ENCODE assay signal across 4 cellular contexts in genomic region chr2:234553223-234553622, GRCh38. TPM values are rescaled to one million over a fixed set of nuclear protein-coding genes. Genes with fewer than 3 reads are reported as not detected.
DNase-seq lines count a peak whose midpoint lies in the region; ATAC-seq, FAIRE-seq and TF ChIP-seq lines count a peak whose summit lies in the region.
"Not testable (repeated sequence)": the region's sequence is repeated elsewhere in the genome, so short reads cannot be mapped to it uniquely, and the experiment has no call there.

No MANE protein-coding gene starts in this region.

- not testable (repeated sequence) for H2AFZ ChIP-seq in IMR-90 (replicated peaks; ENCODE audit: low read length, poor library complexity); HepG2 (ENCODE audit: low read length); mesenchymal stem cell (ENCODE audit: low read depth, low read length); neural progenitor cell (replicated peaks)

- in situ Hi-C loops in IMR-90 (cut with MboI; ENCODE audit: low sequenced_read_pairs) = loop anchor here (5.0 to 10.0 kb wide), 3 partner anchors 332 to 554 kb away; no protein-coding TSS in a partner anchor
- in situ Hi-C loops in HepG2 (cut with HindIII; ENCODE audit: extremely low pct_ligation_motif_present, low pct_unique_long_range_greater_than_20kb) = loop anchor here (10.0 kb wide), 1 partner anchor 332 kb away; no protein-coding TSS in a partner anchor

- POLR2A ChIA-PET in IMR-90 (lab: Charles Lee; ENCODE audit: unreplicated experiment); HepG2 (lab: Yijun Ruan, JAX): not testable (repeated sequence)

- CTCF ChIA-PET in IMR-90 (lab: Yijun Ruan, JAX) = not testable (repeated sequence)
- CTCF ChIA-PET in HepG2 (lab: Yijun Ruan, JAX; ENCODE audit: low intra/inter-chr PET ratio, low total read pairs) = interaction anchor here (0.5 kb wide), 1 partner anchor 122 kb away, joined by 3 read pairs; no protein-coding TSS in a partner anchor

- H3K56ac ChIP-seq in IMR-90 (ENCODE audit: extremely low read depth, insufficient read depth, low read length) = not testable (repeated sequence)

- not testable (repeated sequence) for H3K9ac ChIP-seq in IMR-90 (ENCODE audit: low read depth, low read length); HepG2 (ENCODE audit: insufficient read depth, low read depth, low read length); mesenchymal stem cell (ENCODE audit: low read length); neural progenitor cell

- not testable (repeated sequence) for H3K4me3 Mint-ChIP-seq in neural progenitor cell

- not testable (repeated sequence) for H4K5ac ChIP-seq in IMR-90 (ENCODE audit: low read depth, low read length)

- 0 out of 3 replicates have a peak overlapping the region, but pooled peaks have one; percentile 38 for H2BK15ac ChIP-seq in IMR-90 (ENCODE audit: low read depth, low read length)
- not testable (repeated sequence) for H2BK15ac ChIP-seq in mesenchymal stem cell (ENCODE audit: low read depth, poor library complexity, severe bottlenecking)

- H3K23ac ChIP-seq in IMR-90 (ENCODE audit: low read depth, low read length); mesenchymal stem cell (ENCODE audit: low read length in 2 of 2): not testable (repeated sequence)

- H3K27me3 ChIP-seq in IMR-90 (ENCODE audit: control insufficient read depth, insufficient read depth, low read length); mesenchymal stem cell (ENCODE audit: control insufficient read depth in 1 of 2, insufficient read depth in 1 of 2, low read length in 2 of 2); neural progenitor cell: not testable (repeated sequence)
- H3K27me3 ChIP-seq in HepG2 (ENCODE audit: control insufficient read depth in 1 of 2, insufficient read depth in 2 of 2, low read length in 2 of 2) = peaks cover 0 to 12% of the 10 kb centered on the region in 2 experiments; a peak in 3 of 5 replicates

- not testable (repeated sequence) for H4K20me1 ChIP-seq in IMR-90 (ENCODE audit: insufficient read depth, low read length); HepG2 (ENCODE audit: insufficient read depth, low read length); neural progenitor cell (ENCODE audit: low read depth)

- H3K9me3 ChIP-seq in IMR-90 (ENCODE audit: control insufficient read depth, insufficient read depth, low read length); HepG2 (ENCODE audit: low read length); mesenchymal stem cell (ENCODE audit: control insufficient read depth, low read length); neural progenitor cell (ENCODE audit: low read depth): not testable (repeated sequence)

- TF ChIP-seq POLR2A in IMR-90 (IDR thresholded peaks at IDR 0.05; ENCODE audit: low read depth, low read length); HepG2 (IDR thresholded peaks at IDR 0.05; ENCODE audit: insufficient read depth in 1 of 2, low read depth in 2 of 2, low read length in 2 of 2): not testable (repeated sequence)

- TF ChIP-seq CTCF in IMR-90 (conservative IDR thresholded peaks at IDR 0.05; ENCODE audit: low read depth, low read length); HepG2 (CRISPR knock-in tag; IDR thresholded peaks at IDR 0.05); neural progenitor cell (IDR thresholded peaks at IDR 0.05): not testable (repeated sequence)

- DNase-seq in IMR-90; HepG2 (ENCODE audit: low spot score); mesenchymal stem cell; neural progenitor cell (ENCODE audit: low spot score): not testable (repeated sequence)

- H2BK5ac ChIP-seq in IMR-90 (ENCODE audit: low read depth, low read length, poor library complexity, severe bottlenecking); mesenchymal stem cell (ENCODE audit: low read depth, low read length, poor library complexity, severe bottlenecking): not testable (repeated sequence)

- H3K9me1 ChIP-seq in IMR-90 (ENCODE audit: insufficient read depth, low read length) = peaks cover 12% of the 10 kb centered on the region

- not testable (repeated sequence) for H3K18ac ChIP-seq in IMR-90 (ENCODE audit: low read depth, low read length); mesenchymal stem cell (ENCODE audit: low read depth in 1 of 2, low read length in 2 of 2)

- TF ChIP-seq RAD21 in IMR-90 (IDR thresholded peaks at IDR 0.05; ENCODE audit: low read length); HepG2 (CRISPR knock-in tag; IDR thresholded peaks at IDR 0.05): not testable (repeated sequence)

- H3K27me3 Mint-ChIP-seq in neural progenitor cell (ENCODE audit: insufficient read depth, low read depth) = peaks cover 18% of the 10 kb centered on the region

- H4K91ac ChIP-seq in IMR-90 (ENCODE audit: insufficient read depth, low read depth, low read length); mesenchymal stem cell (ENCODE audit: low read length): not testable (repeated sequence)

- BruUV-seq in IMR-90 (replicated peaks; lab: Mats Ljungman, UMichigan); HepG2 (replicated peaks; lab: Mats Ljungman, UMichigan): not testable (repeated sequence)

- not testable (repeated sequence) for TF ChIP-seq EP300 in HepG2 (IDR thresholded peaks at IDR 0.05; ENCODE audit: low read depth in 2 of 2, low read length in 2 of 2); HepG2 (CRISPR knock-in tag; IDR thresholded peaks at IDR 0.05; ENCODE audit: borderline replicate concordance)

- not testable (repeated sequence) for FAIRE-seq in HepG2 (lab: Jason Lieb, UNC)

- H3K14ac ChIP-seq in IMR-90 (replicated peaks; ENCODE audit: low read depth, low read length); mesenchymal stem cell (ENCODE audit: low read length in 2 of 2): not testable (repeated sequence)

- H4K8ac ChIP-seq in IMR-90 (ENCODE audit: low read depth in 2 of 2, low read length in 2 of 2); mesenchymal stem cell (ENCODE audit: low read length): not testable (repeated sequence)

- not testable (repeated sequence) for ATAC-seq in IMR-90 (ENCODE audit: low read depth); HepG2

- peak overlapping the region; percentile 48 for H3K27ac Mint-ChIP-seq in neural progenitor cell

- H3K4me3 ChIP-seq in IMR-90 (ENCODE audit: insufficient read depth, low read depth, low read length); HepG2 (replicated peaks in 1 of 3; ENCODE audit: insufficient read depth in 1 of 3, low read depth in 2 of 3, low read length in 3 of 3); mesenchymal stem cell (ENCODE audit: insufficient read depth in 1 of 2, low read depth in 1 of 2, low read length in 2 of 2); neural progenitor cell: not testable (repeated sequence)

- H3K36me3 Mint-ChIP-seq in neural progenitor cell = not testable (repeated sequence)

- not testable (repeated sequence) for H2AK9ac ChIP-seq in IMR-90 (replicated peaks; ENCODE audit: low read depth, low read length, poor library complexity)

- H3K4ac ChIP-seq in IMR-90 (ENCODE audit: low read depth, low read length) = 0 out of 2 replicates have a peak overlapping the region, but pooled peaks have one; percentile 51
- not testable (repeated sequence) for H3K4ac ChIP-seq in mesenchymal stem cell (ENCODE audit: low read depth in 1 of 2, low read length in 2 of 2)

- peaks cover 18% of the 10 kb centered on the region for H3K9me3 Mint-ChIP-seq in neural progenitor cell

- H2BK120ac ChIP-seq in IMR-90 (ENCODE audit: low read depth, low read length) = peak overlapping the region; percentile 34; the same call in 1 of the 2 replicates
- H2BK120ac ChIP-seq in mesenchymal stem cell (ENCODE audit: low read depth, low read length) = not testable (repeated sequence)

- dilution Hi-C loops in IMR-90 (cut with HindIII; ENCODE audit: low sequenced_read_pairs, unreplicated experiment) = loop anchor here (25.0 kb wide), 1 partner anchor 559 kb away; no protein-coding TSS in a partner anchor

- 100% methylated on average over 10 of the region's 15 CpGs; no CpG with 5 or more reads in 1 of the 2 experiments for WGBS in IMR-90 (ENCODE audit: extremely low coverage in 2 of 2, insufficient read length in 1 of 2), 2 experiments
- 90% methylated on average over 15 of the region's 15 CpGs for WGBS in HepG2 (ENCODE audit: low lambda C conversion rate)
- 98% methylated on average over 15 of the region's 15 CpGs for WGBS in mesenchymal stem cell

- H2AK5ac ChIP-seq in IMR-90 (ENCODE audit: low read depth, low read length) = peak overlapping the region; percentile 45
- peak overlapping the region; percentile 79 for H2AK5ac ChIP-seq in mesenchymal stem cell (ENCODE audit: low read length, severe bottlenecking)

- H3K79me1 ChIP-seq in IMR-90 (ENCODE audit: low read depth in 1 of 2, low read length in 2 of 2); mesenchymal stem cell (replicated peaks; ENCODE audit: low read length, poor library complexity, severe bottlenecking): not testable (repeated sequence)

- H3K36me3 ChIP-seq in IMR-90 (ENCODE audit: control insufficient read depth, insufficient read depth, low read length); HepG2 (replicated peaks in 1 of 2; ENCODE audit: control insufficient read depth in 1 of 2, insufficient read depth in 2 of 2, low read length in 2 of 2); mesenchymal stem cell (ENCODE audit: control insufficient read depth in 1 of 2, insufficient read depth in 2 of 2, low read depth in 1 of 2, low read length in 2 of 2); neural progenitor cell: not testable (repeated sequence)

- H2BK20ac ChIP-seq in IMR-90 (ENCODE audit: low read depth, low read length) = not testable (repeated sequence)

- H3K4me1 Mint-ChIP-seq in neural progenitor cell = peaks cover 30% of the 10 kb centered on the region

- H3K4me1 ChIP-seq in IMR-90 (ENCODE audit: control insufficient read depth, insufficient read depth, low read length); neural progenitor cell: not testable (repeated sequence)
- H3K4me1 ChIP-seq in HepG2 (ENCODE audit: insufficient read depth, low read length) (peaks cover 36% of the 10 kb centered on the region), mesenchymal stem cell (ENCODE audit: control insufficient read depth, insufficient read depth, low read depth, low read length) (peaks cover 13% of the 10 kb centered on the region)

- H3K4me2 ChIP-seq in IMR-90 (ENCODE audit: low read depth, low read length); HepG2 (ENCODE audit: low read depth, low read length); mesenchymal stem cell (ENCODE audit: low read length, poor library complexity, severe bottlenecking); neural progenitor cell: not testable (repeated sequence)

- H2BK12ac ChIP-seq in mesenchymal stem cell (ENCODE audit: low read length in 2 of 2) = not testable (repeated sequence)

- intact Hi-C loops in IMR-90 (cut with micrococcal nuclease) = loop anchor here (5.0 kb wide), 4 partner anchors 124 to 1029 kb away; partner anchors contain the start of gene AGAP1
- intact Hi-C loops in HepG2 (cut with micrococcal nuclease; ENCODE audit: unreplicated experiment) = loop anchor here (5.0 to 10.0 kb wide), 2 partner anchors 139 to 432 kb away; no protein-coding TSS in a partner anchor

- H3F3A ChIP-seq in neural progenitor cell (ENCODE audit: low read depth) = not testable (repeated sequence)

- not testable (repeated sequence) for H3K27ac ChIP-seq in IMR-90 (ENCODE audit: insufficient read depth, low read length); HepG2 (ENCODE audit: extremely low read length, insufficient read depth, low read length); mesenchymal stem cell (ENCODE audit: low read length, poor library complexity, severe bottlenecking); neural progenitor cell

- not testable (repeated sequence) for H3K79me2 ChIP-seq in HepG2 (ENCODE audit: insufficient read depth, low read length); neural progenitor cell (ENCODE audit: low read depth)

RNA-seq across cellular contexts. Expression of gene ARL4C, which starts 56.3 kb away (rescaled TPM):
- total RNA-seq in IMR-90 (2012; rRNA removed) (7.7 and 12.5 TPM in 2 replicates), HepG2 (2016; rRNA removed; fragmentation: Illumina TruSeq; extraction: Trizol) (0.15 and 0.21 TPM in 2 replicates), neural progenitor cell (ENCODE audit: low replicate concordance) (87.6 and 96.6 TPM in 2 replicates)
- polyA plus RNA-seq in IMR-90 (2012; rRNA removed) (8.2 and 8.7 TPM in 2 replicates), HepG2 (2011; rRNA removed) (0.07 and 0.08 TPM in 2 replicates)
- polyA plus RNA-seq in IMR-90 (2012; cell fraction: cytosol; rRNA removed) = 4.8 and 7.4 TPM in 2 replicates
- polyA plus RNA-seq in IMR-90 (2012; cell fraction: nucleus; rRNA removed; ENCODE audit: low replicate concordance) = 6.5 and 6.7 TPM in 2 replicates
- not detected in 2 replicates for total RNA-seq in HepG2 (2016; cell fraction: cytosol; rRNA removed; fragmentation: Illumina TruSeq; extraction: Trizol; ENCODE audit: low read depth)
- 0.12 and 0.15 TPM in 2 replicates for total RNA-seq in HepG2 (2016; cell fraction: insoluble cytoplasmic fraction; rRNA removed; fragmentation: Illumina TruSeq; extraction: Trizol)
- total RNA-seq in HepG2 (2016; cell fraction: membrane; rRNA removed; fragmentation: Illumina TruSeq; extraction: Trizol) = 0.14 and 0.15 TPM in 2 replicates
- 0.16 and 0.25 TPM in 2 replicates for total RNA-seq in HepG2 (2016; cell fraction: nucleus; rRNA removed; fragmentation: Illumina TruSeq; extraction: Trizol)
- 0.05 and 0.09 TPM in 2 replicates for polyA plus RNA-seq in HepG2 (2011; cell fraction: cytosol; rRNA removed)
- 0.06 and 0.14 TPM in 2 replicates for polyA plus RNA-seq in HepG2 (2011; cell fraction: nucleus; rRNA removed)
- 0.05 TPM in 1 of 2 replicates, not detected in the other for polyA plus RNA-seq in HepG2 (2012)
- 0.03 and 0.06 TPM in 2 replicates for polyA plus RNA-seq in HepG2 (2016; cell fraction: cytosol; fragmentation: Illumina TruSeq; extraction: Trizol; ENCODE audit: low read depth)
- polyA plus RNA-seq in HepG2 (2016; cell fraction: insoluble cytoplasmic fraction; fragmentation: Illumina TruSeq; extraction: Trizol; ENCODE audit: low read depth) = 0.19 and 0.28 TPM in 2 replicates
- 0.09 and 0.15 TPM in 2 replicates for polyA plus RNA-seq in HepG2 (2016; cell fraction: membrane; fragmentation: Illumina TruSeq; extraction: Trizol; ENCODE audit: low read depth)
- polyA plus RNA-seq in HepG2 (2016; cell fraction: nucleus; fragmentation: Illumina TruSeq; extraction: Trizol; ENCODE audit: insufficient read depth, low read depth) = 0.21 and 0.36 TPM in 2 replicates
- polyA minus RNA-seq in HepG2 (2011; rRNA and poly(A)+ RNA removed; ENCODE audit: low replicate concordance) = not detected in 2 replicates
- not detected in 2 replicates for polyA minus RNA-seq in HepG2 (2011; cell fraction: cytosol; rRNA and poly(A)+ RNA removed)
- not detected in 2 replicates for polyA minus RNA-seq in HepG2 (2011; cell fraction: nucleus; rRNA and poly(A)+ RNA removed)
- 16.2 TPM for polyA plus RNA-seq in mesenchymal stem cell (2013, experiment 1 of 2)
- polyA plus RNA-seq in mesenchymal stem cell (2013, experiment 2 of 2) = 15.9 TPM
